Comparison of ENCODE assay signal across 8 cellular contexts in the genomic region with DNA sequence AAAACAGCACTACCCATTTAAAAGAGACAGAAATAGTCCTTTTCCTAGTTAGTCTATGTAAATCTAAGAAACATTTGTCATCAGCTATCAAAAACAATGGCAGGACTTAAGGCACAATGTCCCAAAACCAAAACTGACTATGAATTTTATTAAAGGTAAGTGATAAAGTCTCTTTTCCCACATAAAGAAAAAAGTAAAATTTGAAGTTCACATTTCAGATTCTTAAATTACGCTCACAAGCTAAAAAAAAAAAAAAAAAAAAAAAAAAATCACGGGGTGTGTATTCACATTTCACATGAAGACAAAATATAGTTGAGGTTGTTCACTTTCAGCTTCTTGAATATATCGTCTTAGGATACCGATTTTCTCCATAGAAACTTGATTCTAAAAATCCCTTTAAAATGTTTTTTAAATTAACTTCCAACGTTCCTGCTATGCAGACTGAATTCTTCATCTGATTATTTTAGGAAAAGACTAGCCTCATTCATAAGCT. TPM values are rescaled to one million over a fixed set of nuclear protein-coding genes. Genes with fewer than 3 reads are reported as not detected.
DNase-seq lines count a peak whose midpoint lies in the region; ATAC-seq, FAIRE-seq and TF ChIP-seq lines count a peak whose summit lies in the region.

No MANE protein-coding gene starts in this region.

- peak overlapping the region; percentile 99 for H3K4me3 ChIP-seq in bronchial epithelial cell (ENCODE audit: low read depth, low read length)
- H3K4me3 ChIP-seq in mucosa of rectum (ENCODE audit: low read length in 2 of 2): peak overlapping the region; percentile 82 to 95

- no peak for TF ChIP-seq CTCF in bronchial epithelial cell (IDR thresholded peaks at IDR 0.05; ENCODE audit: insufficient read depth, low read length, severe bottlenecking)

- peak overlapping the region; percentile 95 for H3K9ac ChIP-seq in mucosa of rectum (ENCODE audit: low read depth in 1 of 2, low read length in 2 of 2)

- peaks cover 1% of the 10 kb centered on the region for H3K36me3 ChIP-seq in bronchial epithelial cell (ENCODE audit: control insufficient read depth, insufficient read depth, low read length)
- peaks cover 0 to 2% of the 10 kb centered on the region in 2 donors for H3K36me3 ChIP-seq in mucosa of rectum (ENCODE audit: control insufficient read depth in 2 of 2, insufficient read depth in 2 of 2, low read length in 2 of 2)

- H3K27ac ChIP-seq in mucosa of rectum (ENCODE audit: low read depth in 2 of 2, low read length in 2 of 2): peak overlapping the region in 1 of 2 donors; percentile 90

- no peak for DNase-seq in stimulated activated naive CD8-positive, alpha-beta T cell treated with anti-CD3 and anti-CD28 coated beads, Interleukin-15, Interleukin-2, amounts not matched to agents 100 U/mL and 50 U/mL, for 24 hours
- DNase-seq in bronchial epithelial cell (ENCODE audit: low read depth) (no peak), islet precursor cell (no peak), NCI-H82 (lab: John Stamatoyannopoulos, UW) (no peak), NCI-H1436 (lab: John Stamatoyannopoulos, UW) (no peak)

- no peaks in the 10 kb centered on the region for H3K9me3 Mint-ChIP-seq in stimulated activated naive CD8-positive, alpha-beta T cell treated with anti-CD3 and anti-CD28 coated beads, Interleukin-15, Interleukin-2, amounts not matched to agents 100 ng/mL and 50 ng/mL, for 24 hours

- H3K27me3 ChIP-seq in bronchial epithelial cell (ENCODE audit: control insufficient read depth, insufficient read depth, low read length): no peaks in the 10 kb centered on the region
- no peaks in the 10 kb centered on the region for H3K27me3 ChIP-seq in mucosa of rectum (ENCODE audit: control insufficient read depth in 2 of 2, insufficient read depth in 2 of 2, low read length in 2 of 2)

- peaks cover 41% of the 10 kb centered on the region for H3K4me1 Mint-ChIP-seq in stimulated activated naive CD8-positive, alpha-beta T cell treated with anti-CD3 and anti-CD28 coated beads, Interleukin-15, Interleukin-2, amounts not matched to agents 100 ng/mL and 50 ng/mL, for 24 hours (ENCODE audit: low read depth)

- no peaks in the 10 kb centered on the region for H3K9me3 ChIP-seq in mucosa of rectum (ENCODE audit: control insufficient read depth in 2 of 2, low read length in 2 of 2)

- no peaks in the 10 kb centered on the region for H3K27me3 Mint-ChIP-seq in stimulated activated naive CD8-positive, alpha-beta T cell treated with anti-CD3 and anti-CD28 coated beads, Interleukin-15, Interleukin-2, amounts not matched to agents 100 ng/mL and 50 ng/mL, for 24 hours

- FAIRE-seq in bronchial epithelial cell (lab: Jason Lieb, UNC): no peak

- H3K4me1 ChIP-seq in mucosa of rectum (ENCODE audit: control insufficient read depth in 2 of 2, insufficient read depth in 2 of 2, low read length in 2 of 2): peaks cover 8 to 11% of the 10 kb centered on the region in 2 donors

- H3K27ac Mint-ChIP-seq in stimulated activated naive CD8-positive, alpha-beta T cell treated with anti-CD3 and anti-CD28 coated beads, Interleukin-15, Interleukin-2, amounts not matched to agents 100 ng/mL and 50 ng/mL, for 24 hours: peak overlapping the region; percentile 96

- H3K36me3 Mint-ChIP-seq in stimulated activated naive CD8-positive, alpha-beta T cell treated with anti-CD3 and anti-CD28 coated beads, Interleukin-15, Interleukin-2, amounts not matched to agents 100 ng/mL and 50 ng/mL, for 24 hours (ENCODE audit: low read depth): peaks cover 18% of the 10 kb centered on the region

- ATAC-seq in stimulated activated naive CD8-positive, alpha-beta T cell treated with anti-CD3 and anti-CD28 coated beads, Interleukin-15, Interleukin-2, amounts not matched to agents 100 U/mL and 50 U/mL, for 24 hours: no peak
- ATAC-seq in HG03354 (IDR thresholded peaks at IDR 0.05; ENCODE audit: poor library complexity, severe bottlenecking, unreplicated experiment): no peak

- peak overlapping the region; percentile 96 for H3K4me3 Mint-ChIP-seq in stimulated activated naive CD8-positive, alpha-beta T cell treated with anti-CD3 and anti-CD28 coated beads, Interleukin-15, Interleukin-2, amounts not matched to agents 100 ng/mL and 50 ng/mL, for 24 hours

RNA-seq across cellular contexts. Expression of a gene that starts 1.6 kb away (rescaled TPM):
- total RNA-seq in bronchial epithelial cell: 138 and 173 TPM in 2 replicates

RNA-seq across cellular contexts. Expression of a gene that starts 15.2 kb away (rescaled TPM):
- total RNA-seq in bronchial epithelial cell: 0.64 and 1.1 TPM in 2 replicates
